ENCODE assay signal across 1 cellular context in the genomic region with DNA sequence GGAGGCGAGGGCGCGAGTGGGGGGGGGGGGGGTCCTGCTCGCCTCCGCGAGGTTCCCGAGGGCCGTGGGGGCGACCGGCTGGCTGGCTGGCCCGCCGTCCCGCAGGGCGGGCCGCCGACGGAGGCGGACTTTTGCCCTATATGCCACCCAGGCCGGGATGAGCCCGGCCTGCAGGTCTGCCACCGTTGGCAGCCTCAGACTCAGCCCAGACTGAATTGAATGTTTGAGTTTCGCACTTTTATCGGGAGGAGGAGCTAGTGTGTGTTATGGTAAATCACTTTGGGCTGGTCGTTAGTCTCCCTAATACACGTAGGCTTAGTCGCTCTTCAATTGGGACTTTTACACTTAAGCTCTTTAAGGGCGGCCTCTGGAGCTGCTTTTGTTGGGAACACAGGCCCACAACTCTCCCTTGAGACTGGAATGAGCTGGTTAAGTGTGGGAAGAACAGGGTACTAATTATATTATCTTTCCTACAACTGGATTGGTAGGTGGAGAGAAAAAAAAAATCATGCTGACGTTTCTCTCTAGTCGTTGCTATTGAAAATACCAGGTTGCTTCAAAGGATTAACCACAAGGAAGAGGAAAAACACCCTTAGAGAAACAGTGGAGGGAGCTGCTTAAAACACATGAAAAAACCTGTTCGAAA.
TF ChIP-seq lines count a peak whose summit lies in the region.

No MANE protein-coding gene starts in this region.

TF ChIP-seq in A549, 52 proteins besides CTCF, POLR2A, EP300 and RAD21 (continued from another document):
- TF ChIP-seq ZSCAN20 (CRISPR knock-in tag; IDR thresholded peaks at IDR 0.05), result no peak; the same call in 1 of the 2 replicates
- TF ChIP-seq, protein P1, sequence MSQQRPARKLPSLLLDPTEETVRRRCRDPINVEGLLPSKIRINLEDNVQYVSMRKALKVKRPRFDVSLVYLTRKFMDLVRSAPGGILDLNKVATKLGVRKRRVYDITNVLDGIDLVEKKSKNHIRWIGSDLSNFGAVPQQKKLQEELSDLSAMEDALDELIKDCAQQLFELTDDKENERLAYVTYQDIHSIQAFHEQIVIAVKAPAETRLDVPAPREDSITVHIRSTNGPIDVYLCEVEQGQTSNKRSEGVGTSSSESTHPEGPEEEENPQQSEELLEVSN (IDR thresholded peaks at IDR 0.05; ENCODE audit: borderline replicate concordance, low read depth), result no peak
- 0 out of 2 replicates have a peak, but pooled peaks have one; percentile 6 for TF ChIP-seq MYC (IDR thresholded peaks at IDR 0.05; ENCODE audit: borderline replicate concordance, low read length)
- TF ChIP-seq BHLHE40 (IDR thresholded peaks at IDR 0.05; ENCODE audit: low read depth, low read length), result no peak
- no peak for TF ChIP-seq RCOR1 (IDR thresholded peaks at IDR 0.05; ENCODE audit: low read depth, low read length)
- no peak for TF ChIP-seq CBX8 (IDR thresholded peaks at IDR 0.05)
- TF ChIP-seq, protein P2, sequence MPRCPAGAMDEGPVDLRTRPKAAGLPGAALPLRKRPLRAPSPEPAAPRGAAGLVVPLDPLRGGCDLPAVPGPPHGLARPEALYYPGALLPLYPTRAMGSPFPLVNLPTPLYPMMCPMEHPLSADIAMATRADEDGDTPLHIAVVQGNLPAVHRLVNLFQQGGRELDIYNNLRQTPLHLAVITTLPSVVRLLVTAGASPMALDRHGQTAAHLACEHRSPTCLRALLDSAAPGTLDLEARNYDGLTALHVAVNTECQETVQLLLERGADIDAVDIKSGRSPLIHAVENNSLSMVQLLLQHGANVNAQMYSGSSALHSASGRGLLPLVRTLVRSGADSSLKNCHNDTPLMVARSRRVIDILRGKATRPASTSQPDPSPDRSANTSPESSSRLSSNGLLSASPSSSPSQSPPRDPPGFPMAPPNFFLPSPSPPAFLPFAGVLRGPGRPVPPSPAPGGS (IDR thresholded peaks at IDR 0.05), result no peak; the same call in 2 of the 3 replicates
- TF ChIP-seq RNF2 (IDR thresholded peaks at IDR 0.05; ENCODE audit: borderline replicate concordance, low read depth), result no peak
- no peak for TF ChIP-seq NPAS2 (CRISPR knock-in tag; IDR thresholded peaks at IDR 0.05; ENCODE audit: borderline replicate concordance)
- TF ChIP-seq, protein P3, sequence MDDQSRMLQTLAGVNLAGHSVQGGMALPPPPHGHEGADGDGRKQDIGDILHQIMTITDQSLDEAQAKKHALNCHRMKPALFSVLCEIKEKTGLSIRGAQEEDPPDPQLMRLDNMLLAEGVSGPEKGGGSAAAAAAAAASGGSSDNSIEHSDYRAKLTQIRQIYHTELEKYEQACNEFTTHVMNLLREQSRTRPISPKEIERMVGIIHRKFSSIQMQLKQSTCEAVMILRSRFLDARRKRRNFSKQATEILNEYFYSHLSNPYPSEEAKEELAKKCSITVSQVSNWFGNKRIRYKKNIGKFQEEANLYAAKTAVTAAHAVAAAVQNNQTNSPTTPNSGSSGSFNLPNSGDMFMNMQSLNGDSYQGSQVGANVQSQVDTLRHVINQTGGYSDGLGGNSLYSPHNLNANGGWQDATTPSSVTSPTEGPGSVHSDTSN (IDR thresholded peaks at IDR 0.05), result no peak
- TF ChIP-seq CHD2 (IDR thresholded peaks at IDR 0.05; ENCODE audit: low read length, partially characterized antibody), result no peak
- TF ChIP-seq HEYL (CRISPR knock-in tag; IDR thresholded peaks at IDR 0.05), result peak; percentile 50; the same call in 1 of the 2 replicates
- 0 out of 2 replicates have a peak, but pooled peaks have one; percentile 3 for TF ChIP-seq GATA3 (IDR thresholded peaks at IDR 0.05; ENCODE audit: borderline replicate concordance)
- peak; percentile 45; the same call in 2 of the 3 replicates for TF ChIP-seq SMC3 (IDR thresholded peaks at IDR 0.05)
- TF ChIP-seq CHD4 (IDR thresholded peaks at IDR 0.05; ENCODE audit: borderline replicate concordance), result no peak
- no peak for TF ChIP-seq HOXB5 (CRISPR knock-in tag; IDR thresholded peaks at IDR 0.05)
- no peak for TF ChIP-seq HOXB13 (CRISPR knock-in tag; IDR thresholded peaks at IDR 0.05; ENCODE audit: low read depth)
- TF ChIP-seq, protein P4, sequence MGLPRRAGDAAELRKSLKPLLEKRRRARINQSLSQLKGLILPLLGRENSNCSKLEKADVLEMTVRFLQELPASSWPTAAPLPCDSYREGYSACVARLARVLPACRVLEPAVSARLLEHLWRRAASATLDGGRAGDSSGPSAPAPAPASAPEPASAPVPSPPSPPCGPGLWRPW (IDR thresholded peaks at IDR 0.05), result no peak
- no peak for TF ChIP-seq ZNF302 (CRISPR knock-in tag; IDR thresholded peaks at IDR 0.05)
- no peak for TF ChIP-seq MAFK (IDR thresholded peaks at IDR 0.05; ENCODE audit: partially characterized antibody)
- no peak for TF ChIP-seq SREBF2 (IDR thresholded peaks at IDR 0.05)
- no peak for TF ChIP-seq KDM5A (IDR thresholded peaks at IDR 0.05)
- TF ChIP-seq FOXS1 (CRISPR knock-in tag; IDR thresholded peaks at IDR 0.05), result no peak
- TF ChIP-seq, protein P5, sequence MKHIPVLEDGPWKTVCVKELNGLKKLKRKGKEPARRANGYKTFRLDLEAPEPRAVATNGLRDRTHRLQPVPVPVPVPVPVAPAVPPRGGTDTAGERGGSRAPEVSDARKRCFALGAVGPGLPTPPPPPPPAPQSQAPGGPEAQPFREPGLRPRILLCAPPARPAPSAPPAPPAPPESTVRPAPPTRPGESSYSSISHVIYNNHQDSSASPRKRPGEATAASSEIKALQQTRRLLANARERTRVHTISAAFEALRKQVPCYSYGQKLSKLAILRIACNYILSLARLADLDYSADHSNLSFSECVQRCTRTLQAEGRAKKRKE (CRISPR knock-in tag; IDR thresholded peaks at IDR 0.05; ENCODE audit: low read depth), result no peak; the same call in 1 of the 2 replicates
- TF ChIP-seq, protein P6, sequence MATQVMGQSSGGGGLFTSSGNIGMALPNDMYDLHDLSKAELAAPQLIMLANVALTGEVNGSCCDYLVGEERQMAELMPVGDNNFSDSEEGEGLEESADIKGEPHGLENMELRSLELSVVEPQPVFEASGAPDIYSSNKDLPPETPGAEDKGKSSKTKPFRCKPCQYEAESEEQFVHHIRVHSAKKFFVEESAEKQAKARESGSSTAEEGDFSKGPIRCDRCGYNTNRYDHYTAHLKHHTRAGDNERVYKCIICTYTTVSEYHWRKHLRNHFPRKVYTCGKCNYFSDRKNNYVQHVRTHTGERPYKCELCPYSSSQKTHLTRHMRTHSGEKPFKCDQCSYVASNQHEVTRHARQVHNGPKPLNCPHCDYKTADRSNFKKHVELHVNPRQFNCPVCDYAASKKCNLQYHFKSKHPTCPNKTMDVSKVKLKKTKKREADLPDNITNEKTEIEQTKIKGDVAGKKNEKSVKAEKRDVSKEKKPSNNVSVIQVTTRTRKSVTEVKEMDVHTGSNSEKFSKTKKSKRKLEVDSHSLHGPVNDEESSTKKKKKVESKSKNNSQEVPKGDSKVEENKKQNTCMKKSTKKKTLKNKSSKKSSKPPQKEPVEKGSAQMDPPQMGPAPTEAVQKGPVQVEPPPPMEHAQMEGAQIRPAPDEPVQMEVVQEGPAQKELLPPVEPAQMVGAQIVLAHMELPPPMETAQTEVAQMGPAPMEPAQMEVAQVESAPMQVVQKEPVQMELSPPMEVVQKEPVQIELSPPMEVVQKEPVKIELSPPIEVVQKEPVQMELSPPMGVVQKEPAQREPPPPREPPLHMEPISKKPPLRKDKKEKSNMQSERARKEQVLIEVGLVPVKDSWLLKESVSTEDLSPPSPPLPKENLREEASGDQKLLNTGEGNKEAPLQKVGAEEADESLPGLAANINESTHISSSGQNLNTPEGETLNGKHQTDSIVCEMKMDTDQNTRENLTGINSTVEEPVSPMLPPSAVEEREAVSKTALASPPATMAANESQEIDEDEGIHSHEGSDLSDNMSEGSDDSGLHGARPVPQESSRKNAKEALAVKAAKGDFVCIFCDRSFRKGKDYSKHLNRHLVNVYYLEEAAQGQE (IDR thresholded peaks at IDR 0.05), result 0 out of 2 replicates have a peak, but pooled peaks have one; percentile 0
- no peak for TF ChIP-seq EHMT2 (IDR thresholded peaks at IDR 0.05; ENCODE audit: low read depth)
- no peak for TF ChIP-seq RFX5 (IDR thresholded peaks at IDR 0.05)
- no peak for TF ChIP-seq ZC3H11A (IDR thresholded peaks at IDR 0.05)
- no peak for TF ChIP-seq POLR2AphosphoS2 (conservative IDR thresholded peaks at IDR 0.05; ENCODE audit: low read length)
